Comparison of ENCODE assay signal across 27 cellular contexts in the genomic region with DNA sequence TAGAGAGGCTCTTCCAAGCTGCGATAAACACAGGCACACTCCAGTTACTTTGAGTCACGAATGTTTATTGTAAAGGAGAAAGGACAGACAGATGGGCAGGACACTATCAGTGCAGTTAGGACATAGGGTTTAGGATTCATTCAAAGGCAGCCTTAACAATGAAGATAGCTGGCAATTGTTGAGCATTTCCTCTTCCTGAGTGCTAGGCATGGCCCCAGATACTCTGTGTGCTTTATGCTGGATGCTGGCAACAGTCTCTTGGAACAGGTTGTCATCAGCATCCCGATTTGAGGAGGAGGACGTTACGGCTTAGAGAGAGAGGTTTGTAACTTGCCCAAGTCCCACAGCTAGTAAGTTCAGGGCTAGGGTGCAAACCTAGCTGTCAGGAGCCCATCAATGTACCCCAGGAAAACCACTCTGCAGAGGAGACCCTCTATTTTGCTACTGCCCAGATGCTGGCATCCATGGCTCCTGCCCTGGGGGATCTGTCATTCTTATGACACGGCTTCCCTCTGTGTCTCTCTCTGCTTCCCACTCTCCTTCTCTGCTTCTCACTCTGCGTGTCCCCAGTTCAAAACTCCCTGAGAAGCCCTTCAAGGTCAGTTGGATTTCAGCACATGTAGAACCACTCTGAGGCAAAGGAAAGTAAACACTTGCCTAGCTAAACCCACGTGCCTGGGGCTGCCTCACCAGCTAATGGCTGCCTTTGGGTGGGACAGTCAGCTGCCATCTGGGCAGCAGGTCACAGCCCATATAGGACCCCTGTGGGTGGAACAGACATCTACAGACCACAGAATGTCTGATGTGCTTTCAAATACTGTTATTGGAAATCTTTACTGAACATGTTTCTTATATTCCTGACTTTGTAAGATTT. TPM values are rescaled to one million over a fixed set of nuclear protein-coding genes. Genes with fewer than 3 reads are reported as not detected.
A peak's percentile ranks its signal among the peaks of the same experiment; 100 is the strongest.
DNase-seq lines count a peak whose midpoint lies in the region; ATAC-seq, FAIRE-seq and TF ChIP-seq lines count a peak whose summit lies in the region.
"Had no signal": no experiment of that assay in that cellular context is flagged by ENCODE, and none has a peak within 500 bp of the region (broad histone marks: within the 10 kb centered on the region; RNA-seq: fewer than 3 reads in every experiment).

No MANE protein-coding gene starts in this region.

- no peaks in the 10 kb centered on the region for H3K79me2 ChIP-seq in HepG2 (ENCODE audit: insufficient read depth, low read length)

- H3K27ac ChIP-seq in IMR-90 (ENCODE audit: insufficient read depth, low read length) = no peak overlapping the region
- no peak overlapping the region for H3K27ac ChIP-seq in body of pancreas
- H3K27ac ChIP-seq in HepG2 (ENCODE audit: extremely low read length, insufficient read depth, low read length) = no peak overlapping the region
- H3K27ac ChIP-seq in suprapubic skin = no peak overlapping the region

- TF ChIP-seq CTCF in IMR-90 (conservative IDR thresholded peaks at IDR 0.05; ENCODE audit: low read depth, low read length) (no peak), body of pancreas (IDR thresholded peaks at IDR 0.05) (no peak), HepG2 (CRISPR knock-in tag; IDR thresholded peaks at IDR 0.05) (no peak), suprapubic skin (IDR thresholded peaks at IDR 0.05) (no peak)

- H4K8ac ChIP-seq in IMR-90 (ENCODE audit: low read depth in 2 of 2, low read length in 2 of 2) = peak overlapping the region in 1 of 2 experiments; percentile 4; a peak in 1 of 4 replicates

- peak overlapping the region; percentile 36; the same call in 1 of the 3 replicates for H2BK15ac ChIP-seq in IMR-90 (ENCODE audit: low read depth, low read length)

- H2BK120ac ChIP-seq in IMR-90 (ENCODE audit: low read depth, low read length) = peak overlapping the region; percentile 49; the same call in 1 of the 2 replicates

- TF ChIP-seq RAD21 in IMR-90 (IDR thresholded peaks at IDR 0.05; ENCODE audit: low read length) (no peak), HepG2 (CRISPR knock-in tag; IDR thresholded peaks at IDR 0.05) (no peak)

- 64% methylated on average over 3 of the region's 8 CpGs; no CpG with 5 or more reads in 1 of the 2 experiments for WGBS in IMR-90 (ENCODE audit: extremely low coverage in 2 of 2, insufficient read length in 1 of 2), 2 experiments
- 63 to 74% methylated on average over 8 of the region's 8 CpGs for WGBS in body of pancreas, 2 donors
- 39% methylated on average over 5 of the region's 8 CpGs for WGBS in HepG2 (ENCODE audit: low lambda C conversion rate)
- WGBS in suprapubic skin = 71% methylated on average over 8 of the region's 8 CpGs

- no peak for FAIRE-seq in HepG2 (lab: Jason Lieb, UNC)
- FAIRE-seq: frontal cortex, HTR-8/SVneo, keratinocyte had no signal

- H2AFZ ChIP-seq in IMR-90 (replicated peaks; ENCODE audit: low read length, poor library complexity) = no peak overlapping the region
- H2AFZ ChIP-seq in HepG2 (ENCODE audit: low read length) = no peak overlapping the region

- no peak overlapping the region for H3K9ac ChIP-seq in IMR-90 (ENCODE audit: low read depth, low read length)
- no peak overlapping the region for H3K9ac ChIP-seq in HepG2 (ENCODE audit: insufficient read depth, low read depth, low read length)

- H2AK9ac ChIP-seq in IMR-90 (replicated peaks; ENCODE audit: low read depth, low read length, poor library complexity) = no peak overlapping the region

- no peak overlapping the region for H3K4me3 ChIP-seq in IMR-90 (ENCODE audit: insufficient read depth, low read depth, low read length)
- no peak overlapping the region for H3K4me3 ChIP-seq in body of pancreas
- H3K4me3 ChIP-seq in HepG2 (replicated peaks in 1 of 3; ENCODE audit: insufficient read depth in 1 of 3, low read depth in 2 of 3, low read length in 3 of 3) = no peak overlapping the region
- no peak overlapping the region for H3K4me3 ChIP-seq in suprapubic skin

- H2BK5ac ChIP-seq in IMR-90 (ENCODE audit: low read depth, low read length, poor library complexity, severe bottlenecking) = no peak overlapping the region

- H4K5ac ChIP-seq in IMR-90 (ENCODE audit: low read depth, low read length) = no peak overlapping the region

- peak overlapping the region; percentile 68; the same call in 1 of the 2 replicates for H3K14ac ChIP-seq in IMR-90 (replicated peaks; ENCODE audit: low read depth, low read length)

- H3K27me3 ChIP-seq in IMR-90 (ENCODE audit: control insufficient read depth, insufficient read depth, low read length) = no peaks in the 10 kb centered on the region
- no peaks in the 10 kb centered on the region for H3K27me3 ChIP-seq in body of pancreas
- no peaks in the 10 kb centered on the region; a peak in 3 of 5 replicates for H3K27me3 ChIP-seq in HepG2 (ENCODE audit: control insufficient read depth in 1 of 2, insufficient read depth in 2 of 2, low read length in 2 of 2)
- H3K27me3 ChIP-seq in suprapubic skin = no peaks in the 10 kb centered on the region

- intact Hi-C loops in IMR-90 (cut with micrococcal nuclease) (no loop called here), body of pancreas (cut with DNase I) (no loop called here), HepG2 (cut with micrococcal nuclease; ENCODE audit: unreplicated experiment) (no loop called here)

- no peaks in the 10 kb centered on the region for H3K79me1 ChIP-seq in IMR-90 (ENCODE audit: low read depth in 1 of 2, low read length in 2 of 2)

- peak overlapping the region; percentile 61; the same call in 1 of the 2 replicates for H2AK5ac ChIP-seq in IMR-90 (ENCODE audit: low read depth, low read length)

- TF ChIP-seq EP300 in HepG2 (IDR thresholded peaks at IDR 0.05; ENCODE audit: low read depth in 2 of 2, low read length in 2 of 2) (no peak), HepG2 (CRISPR knock-in tag; IDR thresholded peaks at IDR 0.05; ENCODE audit: borderline replicate concordance) (no peak), suprapubic skin (IDR thresholded peaks at IDR 0.05) (no peak)

- peak overlapping the region; percentile 48 for H2BK20ac ChIP-seq in IMR-90 (ENCODE audit: low read depth, low read length)

- H3K36me3 ChIP-seq in IMR-90 (ENCODE audit: control insufficient read depth, insufficient read depth, low read length) (no peaks in the 10 kb centered on the region), body of pancreas (replicated peaks in 1 of 2; ENCODE audit: insufficient read depth in 1 of 2, low read depth in 2 of 2) (no peaks in the 10 kb centered on the region), HepG2 (replicated peaks in 1 of 2; ENCODE audit: control insufficient read depth in 1 of 2, insufficient read depth in 2 of 2, low read length in 2 of 2) (no peaks in the 10 kb centered on the region), suprapubic skin (no peaks in the 10 kb centered on the region)

- H3K4me2 ChIP-seq in IMR-90 (ENCODE audit: low read depth, low read length) (no peak overlapping the region), HepG2 (ENCODE audit: low read depth, low read length) (no peak overlapping the region)

- H3K4me1 ChIP-seq in IMR-90 (ENCODE audit: control insufficient read depth, insufficient read depth, low read length) (peaks cover 46% of the 10 kb centered on the region), body of pancreas (peaks cover 41% of the 10 kb centered on the region), HepG2 (ENCODE audit: insufficient read depth, low read length) (peaks cover 59% of the 10 kb centered on the region), suprapubic skin (peaks cover 20% of the 10 kb centered on the region)

- in situ Hi-C loops in IMR-90 (cut with MboI; ENCODE audit: low sequenced_read_pairs) = no loop called here
- in situ Hi-C loops in HepG2 (cut with HindIII; ENCODE audit: extremely low pct_ligation_motif_present, low pct_unique_long_range_greater_than_20kb) = no loop called here

- CTCF ChIA-PET in IMR-90 (lab: Yijun Ruan, JAX) = no interaction called here
- CTCF ChIA-PET in HepG2 (lab: Yijun Ruan, JAX; ENCODE audit: low intra/inter-chr PET ratio, low total read pairs) = no interaction called here

- BruUV-seq in IMR-90 (replicated peaks; lab: Mats Ljungman, UMichigan) (no TSS peak), HepG2 (replicated peaks; lab: Mats Ljungman, UMichigan) (no TSS peak)

- no peak for DNase-seq in IMR-90
- peak in 1 of 4 donors; percentile 43 for DNase-seq in body of pancreas
- no peak for DNase-seq in HepG2 (ENCODE audit: low spot score)
- peak; percentile 11 to 60 for DNase-seq in suprapubic skin (ENCODE audit: low spot score in 2 of 2)
- no peak for DNase-seq in NCI-H2196 (lab: John Stamatoyannopoulos, UW; ENCODE audit: unreplicated experiment)
- DNase-seq in activated T-cell treated with anti-CD3 and anti-CD28 coated beads, Interleukin-2, amount 50 U/mL, for 1 hour = no peak
- DNase-seq: activated CD4-positive, alpha-beta memory T cell treated with anti-CD3 and anti-CD28 coated beads, Interleukin-2, amount 10 ng/mL, durations not matched to agents 7 days and 5 days; activated naive CD4-positive, alpha-beta T cell treated with anti-CD3 and anti-CD28 coated beads, Interleukin-2, amount 10 ng/mL, durations not matched to agents 7 days and 5 days; activated T-cell treated with anti-CD3 and anti-CD28 coated beads, Interleukin-2, amount 50 U/mL, for 4 hours; caudate nucleus; CD4-positive, alpha-beta T cell; effector CD4-positive, alpha-beta T cell; hypothalamus; Karpas-422; NCI-H187 treated with DMSO at 0.1 percent for 48 hours; nucleus accumbens; stimulated activated CD4-positive, alpha-beta T cell treated with anti-CD3 and anti-CD28 coated beads, Interleukin-4, amount 100 ng/mL, for 24 hours; stimulated activated naive CD4-positive, alpha-beta T cell treated with Interleukin-2 at 50 U/mL for 16 hours had no signal

- no peaks in the 10 kb centered on the region for H4K20me1 ChIP-seq in IMR-90 (ENCODE audit: insufficient read depth, low read length)
- H4K20me1 ChIP-seq in HepG2 (ENCODE audit: insufficient read depth, low read length) = no peaks in the 10 kb centered on the region

- H3K23ac ChIP-seq in IMR-90 (ENCODE audit: low read depth, low read length) = no peak overlapping the region

- ATAC-seq in IMR-90 (ENCODE audit: low read depth) (no peak; the same call in 1 of the 2 replicates), body of pancreas (peak; percentile 23), HepG2 (peak; percentile 9; the same call in 1 of the 3 replicates), HG03108 (IDR thresholded peaks at IDR 0.05; ENCODE audit: unreplicated experiment) (no peak)
- ATAC-seq: activated CD4-positive, CD25-positive, alpha-beta regulatory T cell treated with anti-CD3 and anti-CD28 coated beads, Interleukin-2, amount 50 U/mL, for 24 hours; activated T-cell treated with anti-CD3 and anti-CD28 coated beads, Interleukin-2, amount 50 U/mL, for 4 hours; esophagus mucosa; Right ventricle myocardium inferior had no signal

- 0 out of 2 replicates have a peak overlapping the region, but pooled peaks have one; percentile 14 for H4K91ac ChIP-seq in IMR-90 (ENCODE audit: insufficient read depth, low read depth, low read length)

- no peak overlapping the region for H3K18ac ChIP-seq in IMR-90 (ENCODE audit: low read depth, low read length)

- POLR2A ChIA-PET in IMR-90 (lab: Charles Lee; ENCODE audit: unreplicated experiment) = no interaction called here
- POLR2A ChIA-PET in HepG2 (lab: Yijun Ruan, JAX) = interaction anchor here (0.7 kb wide), 1 partner anchor 19 kb away, joined by 3 read pairs; no protein-coding TSS in a partner anchor

- no peak for TF ChIP-seq POLR2A in IMR-90 (IDR thresholded peaks at IDR 0.05; ENCODE audit: low read depth, low read length)
- TF ChIP-seq POLR2A in body of pancreas (IDR thresholded peaks at IDR 0.05) = no peak
- no peak for TF ChIP-seq POLR2A in HepG2 (IDR thresholded peaks at IDR 0.05; ENCODE audit: insufficient read depth in 1 of 2, low read depth in 2 of 2, low read length in 2 of 2)
- no peak for TF ChIP-seq POLR2A in suprapubic skin (IDR thresholded peaks at IDR 0.05)

- H3K9me1 ChIP-seq in IMR-90 (ENCODE audit: insufficient read depth, low read length) = peaks cover 34% of the 10 kb centered on the region

- H3K56ac ChIP-seq in IMR-90 (ENCODE audit: extremely low read depth, insufficient read depth, low read length) = no peak overlapping the region

- dilution Hi-C loops in IMR-90 (cut with HindIII; ENCODE audit: low sequenced_read_pairs, unreplicated experiment) = no loop called here

- peak overlapping the region; percentile 28 for H3K4ac ChIP-seq in IMR-90 (ENCODE audit: low read depth, low read length)

- H3K9me3 ChIP-seq in IMR-90 (ENCODE audit: control insufficient read depth, insufficient read depth, low read length) (no peaks in the 10 kb centered on the region), body of pancreas (no peaks in the 10 kb centered on the region), HepG2 (ENCODE audit: low read length) (no peaks in the 10 kb centered on the region), suprapubic skin (no peaks in the 10 kb centered on the region)

RNA-seq across cellular contexts. Expression of gene SLCO2A1, which starts 29.2 kb away (rescaled TPM):
- total RNA-seq in IMR-90 (2012; rRNA removed) = under 0.01 TPM in 2 replicates
- polyA plus RNA-seq in IMR-90 (2012; rRNA removed) = 1.2 and 1.5 TPM in 2 replicates
- polyA plus RNA-seq in IMR-90 (2012; cell fraction: cytosol; rRNA removed) = 0.26 and 1.0 TPM in 2 replicates
- polyA plus RNA-seq in IMR-90 (2012; cell fraction: nucleus; rRNA removed; ENCODE audit: low replicate concordance) = 1.7 TPM in 2 replicates
- 10 to 100 TPM in 1 of 2 donors, 1 to 10 TPM in 1; 7.0 to 17.5 TPM for total RNA-seq in body of pancreas
- total RNA-seq in HepG2 (2016; rRNA removed; fragmentation: Illumina TruSeq; extraction: Trizol) = not detected in 2 replicates
- total RNA-seq in HepG2 (2016; cell fraction: cytosol; rRNA removed; fragmentation: Illumina TruSeq; extraction: Trizol; ENCODE audit: low read depth) = not detected in 2 replicates
- not detected in 2 replicates for total RNA-seq in HepG2 (2016; cell fraction: insoluble cytoplasmic fraction; rRNA removed; fragmentation: Illumina TruSeq; extraction: Trizol)
- total RNA-seq in HepG2 (2016; cell fraction: membrane; rRNA removed; fragmentation: Illumina TruSeq; extraction: Trizol) = not detected in 2 replicates
- total RNA-seq in HepG2 (2016; cell fraction: nucleus; rRNA removed; fragmentation: Illumina TruSeq; extraction: Trizol) = not detected in 2 replicates
- 0.04 and 0.14 TPM in 2 replicates for polyA plus RNA-seq in HepG2 (2011; rRNA removed)
- 0.03 TPM in 1 of 2 replicates, not detected in the other for polyA plus RNA-seq in HepG2 (2011; cell fraction: cytosol; rRNA removed)
- polyA plus RNA-seq in HepG2 (2011; cell fraction: nucleus; rRNA removed) = 0.12 and 0.59 TPM in 2 replicates
- polyA plus RNA-seq in HepG2 (2012) = 0.15 and 0.32 TPM in 2 replicates
- not detected in 2 replicates for polyA plus RNA-seq in HepG2 (2016; cell fraction: cytosol; fragmentation: Illumina TruSeq; extraction: Trizol; ENCODE audit: low read depth)
- not detected in 2 replicates for polyA plus RNA-seq in HepG2 (2016; cell fraction: insoluble cytoplasmic fraction; fragmentation: Illumina TruSeq; extraction: Trizol; ENCODE audit: low read depth)
- polyA plus RNA-seq in HepG2 (2016; cell fraction: membrane; fragmentation: Illumina TruSeq; extraction: Trizol; ENCODE audit: low read depth) = not detected in 2 replicates
- polyA plus RNA-seq in HepG2 (2016; cell fraction: nucleus; fragmentation: Illumina TruSeq; extraction: Trizol; ENCODE audit: insufficient read depth, low read depth) = not detected in 2 replicates
- 0.05 TPM in 1 of 2 replicates, not detected in the other for polyA minus RNA-seq in HepG2 (2011; rRNA and poly(A)+ RNA removed; ENCODE audit: low replicate concordance)
- not detected in 2 replicates for polyA minus RNA-seq in HepG2 (2011; cell fraction: cytosol; rRNA and poly(A)+ RNA removed)
- polyA minus RNA-seq in HepG2 (2011; cell fraction: nucleus; rRNA and poly(A)+ RNA removed) = not detected in 2 replicates
- total RNA-seq in suprapubic skin = 10 to 100 TPM; 25.0 to 38.7 (median 29.4) TPM
- total RNA-seq: activated CD4-positive, alpha-beta memory T cell treated with anti-CD3 and anti-CD28 coated beads, Interleukin-2, amount 10 ng/mL, durations not matched to agents 7 days and 5 days; CD4-positive, alpha-beta T cell; myocyte; OCI-LY7 had no signal

Comparison
In these comparisons a context has a peak if more than half of its experiments do, and no peak if none do; other contexts are left out.
1. ATAC-seq: peak in body of pancreas (single experiment) and HepG2 (single experiment); none in IMR-90 (single experiment) and HG03108 (single experiment).
2. DNase-seq: peak in suprapubic skin (2 of 2); none in IMR-90 (single experiment), HepG2 (single experiment), NCI-H2196 (single experiment) and activated T-cell treated with anti-CD3 and anti-CD28 coated beads, Interleukin-2, amount 50 U/mL, for 1 hour (single experiment).